In the genomic region with DNA sequence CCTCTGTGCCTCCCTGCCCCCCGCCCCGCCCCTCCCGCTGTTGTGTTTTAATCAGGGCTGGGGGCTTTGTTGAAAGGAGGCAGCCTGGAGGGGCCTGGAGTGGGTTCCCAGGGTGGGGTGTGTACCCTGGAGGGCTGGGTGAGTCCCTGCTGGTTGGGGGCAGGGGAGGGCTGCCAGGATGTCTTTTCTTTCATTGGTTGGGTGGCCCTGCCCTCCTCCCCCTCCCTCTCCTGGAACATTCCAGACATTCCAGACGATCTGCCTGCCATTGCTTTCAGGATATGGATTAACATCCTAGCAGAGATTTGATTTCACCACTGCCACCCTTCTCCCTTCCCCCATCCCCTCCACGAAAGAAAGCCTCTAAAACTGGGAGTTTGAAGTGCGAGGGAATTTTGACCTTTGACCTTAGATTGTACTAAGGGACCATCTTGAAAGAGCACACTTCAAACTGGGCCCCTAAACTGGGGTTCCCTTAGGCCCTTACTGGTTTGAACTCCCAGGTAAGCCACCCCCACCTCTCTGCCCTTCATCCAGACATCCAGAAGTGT, we compare ENCODE assay signal across 1 cellular context.
TF ChIP-seq lines count a peak whose summit lies in the region.

No MANE protein-coding gene starts in this region.

TF ChIP-seq in GM23338, 12 proteins besides CTCF, POLR2A, EP300 and RAD21 (continued from another document):
- TF ChIP-seq ETS1 (IDR thresholded peaks at IDR 0.05) (no peak), EZH2 (IDR thresholded peaks at IDR 0.05; ENCODE audit: low read depth, unreplicated experiment) (no peak), JUNB (IDR thresholded peaks at IDR 0.05; ENCODE audit: unreplicated experiment) (peak; percentile 86), EZH2phosphoT487 (IDR thresholded peaks at IDR 0.05; ENCODE audit: unreplicated experiment) (no peak), STAT1 (IDR thresholded peaks at IDR 0.05; ENCODE audit: unreplicated experiment) (no peak), ZNF331 (CRISPR knock-in tag; IDR thresholded peaks at IDR 0.05; ENCODE audit: low read depth) (no peak), CREB1 (CRISPR knock-in tag; IDR thresholded peaks at IDR 0.05; ENCODE audit: low read depth) (0 out of 2 replicates have a peak, but pooled peaks have one; percentile 21), NANOG (IDR thresholded peaks at IDR 0.05; ENCODE audit: borderline replicate concordance) (0 out of 2 replicates have a peak, but pooled peaks have one; percentile 57), POLR2AphosphoS5 (IDR thresholded peaks at IDR 0.05; ENCODE audit: low read depth) (peak; percentile 64)
- TF ChIP-seq, protein P1, sequence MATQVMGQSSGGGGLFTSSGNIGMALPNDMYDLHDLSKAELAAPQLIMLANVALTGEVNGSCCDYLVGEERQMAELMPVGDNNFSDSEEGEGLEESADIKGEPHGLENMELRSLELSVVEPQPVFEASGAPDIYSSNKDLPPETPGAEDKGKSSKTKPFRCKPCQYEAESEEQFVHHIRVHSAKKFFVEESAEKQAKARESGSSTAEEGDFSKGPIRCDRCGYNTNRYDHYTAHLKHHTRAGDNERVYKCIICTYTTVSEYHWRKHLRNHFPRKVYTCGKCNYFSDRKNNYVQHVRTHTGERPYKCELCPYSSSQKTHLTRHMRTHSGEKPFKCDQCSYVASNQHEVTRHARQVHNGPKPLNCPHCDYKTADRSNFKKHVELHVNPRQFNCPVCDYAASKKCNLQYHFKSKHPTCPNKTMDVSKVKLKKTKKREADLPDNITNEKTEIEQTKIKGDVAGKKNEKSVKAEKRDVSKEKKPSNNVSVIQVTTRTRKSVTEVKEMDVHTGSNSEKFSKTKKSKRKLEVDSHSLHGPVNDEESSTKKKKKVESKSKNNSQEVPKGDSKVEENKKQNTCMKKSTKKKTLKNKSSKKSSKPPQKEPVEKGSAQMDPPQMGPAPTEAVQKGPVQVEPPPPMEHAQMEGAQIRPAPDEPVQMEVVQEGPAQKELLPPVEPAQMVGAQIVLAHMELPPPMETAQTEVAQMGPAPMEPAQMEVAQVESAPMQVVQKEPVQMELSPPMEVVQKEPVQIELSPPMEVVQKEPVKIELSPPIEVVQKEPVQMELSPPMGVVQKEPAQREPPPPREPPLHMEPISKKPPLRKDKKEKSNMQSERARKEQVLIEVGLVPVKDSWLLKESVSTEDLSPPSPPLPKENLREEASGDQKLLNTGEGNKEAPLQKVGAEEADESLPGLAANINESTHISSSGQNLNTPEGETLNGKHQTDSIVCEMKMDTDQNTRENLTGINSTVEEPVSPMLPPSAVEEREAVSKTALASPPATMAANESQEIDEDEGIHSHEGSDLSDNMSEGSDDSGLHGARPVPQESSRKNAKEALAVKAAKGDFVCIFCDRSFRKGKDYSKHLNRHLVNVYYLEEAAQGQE (IDR thresholded peaks at IDR 0.05; ENCODE audit: unreplicated experiment), result no peak
- TF ChIP-seq, protein P2, sequence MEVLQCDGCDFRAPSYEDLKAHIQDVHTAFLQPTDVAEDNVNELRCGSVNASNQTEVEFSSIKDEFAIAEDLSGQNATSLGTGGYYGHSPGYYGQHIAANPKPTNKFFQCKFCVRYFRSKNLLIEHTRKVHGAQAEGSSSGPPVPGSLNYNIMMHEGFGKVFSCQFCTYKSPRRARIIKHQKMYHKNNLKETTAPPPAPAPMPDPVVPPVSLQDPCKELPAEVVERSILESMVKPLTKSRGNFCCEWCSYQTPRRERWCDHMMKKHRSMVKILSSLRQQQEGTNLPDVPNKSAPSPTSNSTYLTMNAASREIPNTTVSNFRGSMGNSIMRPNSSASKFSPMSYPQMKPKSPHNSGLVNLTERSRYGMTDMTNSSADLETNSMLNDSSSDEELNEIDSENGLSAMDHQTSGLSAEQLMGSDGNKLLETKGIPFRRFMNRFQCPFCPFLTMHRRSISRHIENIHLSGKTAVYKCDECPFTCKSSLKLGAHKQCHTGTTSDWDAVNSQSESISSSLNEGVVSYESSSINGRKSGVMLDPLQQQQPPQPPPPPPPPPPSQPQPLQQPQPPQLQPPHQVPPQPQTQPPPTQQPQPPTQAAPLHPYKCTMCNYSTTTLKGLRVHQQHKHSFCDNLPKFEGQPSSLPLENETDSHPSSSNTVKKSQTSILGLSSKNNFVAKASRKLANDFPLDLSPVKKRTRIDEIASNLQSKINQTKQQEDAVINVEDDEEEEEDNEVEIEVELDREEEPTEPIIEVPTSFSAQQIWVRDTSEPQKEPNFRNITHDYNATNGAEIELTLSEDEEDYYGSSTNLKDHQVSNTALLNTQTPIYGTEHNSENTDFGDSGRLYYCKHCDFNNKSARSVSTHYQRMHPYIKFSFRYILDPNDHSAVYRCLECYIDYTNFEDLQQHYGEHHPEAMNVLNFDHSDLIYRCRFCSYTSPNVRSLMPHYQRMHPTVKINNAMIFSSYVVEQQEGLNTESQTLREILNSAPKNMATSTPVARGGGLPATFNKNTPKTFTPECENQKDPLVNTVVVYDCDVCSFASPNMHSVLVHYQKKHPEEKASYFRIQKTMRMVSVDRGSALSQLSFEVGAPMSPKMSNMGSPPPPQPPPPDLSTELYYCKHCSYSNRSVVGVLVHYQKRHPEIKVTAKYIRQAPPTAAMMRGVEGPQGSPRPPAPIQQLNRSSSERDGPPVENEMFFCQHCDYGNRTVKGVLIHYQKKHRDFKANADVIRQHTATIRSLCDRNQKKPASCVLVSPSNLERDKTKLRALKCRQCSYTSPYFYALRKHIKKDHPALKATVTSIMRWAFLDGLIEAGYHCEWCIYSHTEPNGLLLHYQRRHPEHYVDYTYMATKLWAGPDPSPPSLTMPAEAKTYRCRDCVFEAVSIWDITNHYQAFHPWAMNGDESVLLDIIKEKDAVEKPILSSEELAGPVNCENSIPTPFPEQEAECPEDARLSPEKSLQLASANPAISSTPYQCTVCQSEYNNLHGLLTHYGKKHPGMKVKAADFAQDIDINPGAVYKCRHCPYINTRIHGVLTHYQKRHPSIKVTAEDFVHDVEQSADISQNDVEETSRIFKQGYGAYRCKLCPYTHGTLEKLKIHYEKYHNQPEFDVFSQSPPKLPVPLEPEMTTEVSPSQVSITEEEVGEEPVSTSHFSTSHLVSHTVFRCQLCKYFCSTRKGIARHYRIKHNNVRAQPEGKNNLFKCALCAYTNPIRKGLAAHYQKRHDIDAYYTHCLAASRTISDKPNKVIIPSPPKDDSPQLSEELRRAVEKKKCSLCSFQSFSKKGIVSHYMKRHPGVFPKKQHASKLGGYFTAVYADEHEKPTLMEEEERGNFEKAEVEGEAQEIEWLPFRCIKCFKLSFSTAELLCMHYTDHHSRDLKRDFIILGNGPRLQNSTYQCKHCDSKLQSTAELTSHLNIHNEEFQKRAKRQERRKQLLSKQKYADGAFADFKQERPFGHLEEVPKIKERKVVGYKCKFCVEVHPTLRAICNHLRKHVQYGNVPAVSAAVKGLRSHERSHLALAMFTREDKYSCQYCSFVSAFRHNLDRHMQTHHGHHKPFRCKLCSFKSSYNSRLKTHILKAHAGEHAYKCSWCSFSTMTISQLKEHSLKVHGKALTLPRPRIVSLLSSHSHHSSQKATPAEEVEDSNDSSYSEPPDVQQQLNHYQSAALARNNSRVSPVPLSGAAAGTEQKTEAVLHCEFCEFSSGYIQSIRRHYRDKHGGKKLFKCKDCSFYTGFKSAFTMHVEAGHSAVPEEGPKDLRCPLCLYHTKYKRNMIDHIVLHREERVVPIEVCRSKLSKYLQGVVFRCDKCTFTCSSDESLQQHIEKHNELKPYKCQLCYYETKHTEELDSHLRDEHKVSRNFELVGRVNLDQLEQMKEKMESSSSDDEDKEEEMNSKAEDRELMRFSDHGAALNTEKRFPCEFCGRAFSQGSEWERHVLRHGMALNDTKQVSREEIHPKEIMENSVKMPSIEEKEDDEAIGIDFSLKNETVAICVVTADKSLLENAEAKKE (CRISPR knock-in tag; IDR thresholded peaks at IDR 0.05), result no peak
